Comparison of ENCODE assay signal across 1 cellular context in the genomic region with DNA sequence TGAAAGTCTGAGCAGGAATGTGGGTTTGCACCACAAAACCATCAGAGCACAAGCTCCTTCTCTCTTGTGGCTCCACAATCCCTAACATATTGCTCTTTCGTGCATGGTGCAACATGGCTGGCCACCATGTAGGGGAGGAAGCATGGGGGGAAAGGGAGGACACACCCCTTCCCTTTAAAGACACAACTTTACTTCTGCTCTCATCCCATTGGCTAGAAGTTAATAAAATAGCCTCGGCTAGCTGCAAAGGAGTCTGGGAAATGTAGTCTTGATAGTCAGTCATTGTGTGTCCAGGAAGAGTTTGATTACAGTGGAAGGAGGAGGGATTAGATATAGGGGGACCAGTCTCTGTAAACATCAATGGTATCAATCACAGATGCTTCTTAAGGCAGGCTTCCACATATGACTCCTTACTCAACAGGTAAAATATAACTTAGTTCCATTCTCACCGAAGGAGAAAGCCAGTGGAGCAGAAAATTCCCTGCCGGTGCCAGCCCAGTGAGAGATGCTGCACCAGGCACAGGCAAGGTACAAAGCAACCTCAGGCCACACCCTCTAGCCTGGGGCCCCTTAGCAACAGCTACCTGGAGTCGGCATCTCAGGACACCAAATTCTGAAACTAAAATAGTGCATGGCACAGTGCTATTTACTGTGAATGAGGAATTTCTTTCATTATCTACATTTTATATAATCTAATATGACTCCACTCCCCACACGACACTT.
TF ChIP-seq lines count a peak whose summit lies in the region.

No MANE protein-coding gene starts in this region.

TF ChIP-seq in GM23338, 12 proteins besides CTCF, POLR2A, EP300 and RAD21:
- TF ChIP-seq ZNF462 (CRISPR knock-in tag; IDR thresholded peaks at IDR 0.05) (no peak), NANOG (IDR thresholded peaks at IDR 0.05; ENCODE audit: borderline replicate concordance) (no peak), CREB1 (CRISPR knock-in tag; IDR thresholded peaks at IDR 0.05; ENCODE audit: low read depth) (no peak), POLR2AphosphoS5 (IDR thresholded peaks at IDR 0.05; ENCODE audit: low read depth) (0 out of 2 replicates have a peak, but pooled peaks have one; percentile 20)
- TF ChIP-seq, protein P1, sequence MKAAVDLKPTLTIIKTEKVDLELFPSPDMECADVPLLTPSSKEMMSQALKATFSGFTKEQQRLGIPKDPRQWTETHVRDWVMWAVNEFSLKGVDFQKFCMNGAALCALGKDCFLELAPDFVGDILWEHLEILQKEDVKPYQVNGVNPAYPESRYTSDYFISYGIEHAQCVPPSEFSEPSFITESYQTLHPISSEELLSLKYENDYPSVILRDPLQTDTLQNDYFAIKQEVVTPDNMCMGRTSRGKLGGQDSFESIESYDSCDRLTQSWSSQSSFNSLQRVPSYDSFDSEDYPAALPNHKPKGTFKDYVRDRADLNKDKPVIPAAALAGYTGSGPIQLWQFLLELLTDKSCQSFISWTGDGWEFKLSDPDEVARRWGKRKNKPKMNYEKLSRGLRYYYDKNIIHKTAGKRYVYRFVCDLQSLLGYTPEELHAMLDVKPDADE (IDR thresholded peaks at IDR 0.05): peak; percentile 34; the same call in 1 of the 2 replicates
TF ChIP-seq in GM23338: peak in this region for 2.
